In genomic region chr4:42399393-42399792, GRCh38 we compare ENCODE assay signal across 10 cellular contexts. TPM values are rescaled to one million over a fixed set of nuclear protein-coding genes. Genes with fewer than 3 reads are reported as not detected.
A peak's percentile ranks its signal among the peaks of the same experiment; 100 is the strongest.
DNase-seq lines count a peak whose midpoint lies in the region; ATAC-seq and TF ChIP-seq lines count a peak whose summit lies in the region.
"Had no signal": no experiment of that assay in that cellular context is flagged by ENCODE, and none has a peak within 500 bp of the region (broad histone marks: within the 10 kb centered on the region; RNA-seq: fewer than 3 reads in every experiment).

No MANE protein-coding gene starts in this region.

- H3K27ac Mint-ChIP-seq in T-cell = no peak overlapping the region
- H3K27ac Mint-ChIP-seq in progenitor cell of endocrine pancreas = no peak overlapping the region
- H3K27ac Mint-ChIP-seq: activated CD4-positive, alpha-beta T cell treated with anti-CD3 and anti-CD28 coated beads, Interleukin-2, amount 10 ng/mL, durations not matched to agents 7 days and 5 days had no signal

- ATAC-seq in T-cell (replicated peaks in 1 of 4) (no peak), GM21360 (IDR thresholded peaks at IDR 0.05; ENCODE audit: unreplicated experiment) (no peak), GM21390 (IDR thresholded peaks at IDR 0.05; ENCODE audit: unreplicated experiment) (no peak)

- no CpG with 5 or more reads among the region's 10 CpGs for WGBS in iPS DF 6.9 (ENCODE audit: insufficient coverage, insufficient read length)

- peaks cover 31 to 33% (median 33%) of the 10 kb centered on the region in 3 donors for H3K4me1 Mint-ChIP-seq in T-cell
- H3K4me1 Mint-ChIP-seq in progenitor cell of endocrine pancreas (ENCODE audit: low read depth) = peaks cover 15% of the 10 kb centered on the region

- H3K27me3 Mint-ChIP-seq in T-cell = peaks cover 48 to 63% of the 10 kb centered on the region in 2 donors
- peaks cover 71% of the 10 kb centered on the region for H3K27me3 Mint-ChIP-seq in progenitor cell of endocrine pancreas

- POLR2A ChIA-PET in T-cell (lab: Charles Lee) = no interaction called here

- H3K4me1 ChIP-seq in ES-I3 (ENCODE audit: insufficient read depth, low read length) (peaks cover 19% of the 10 kb centered on the region), iPS DF 6.9 (ENCODE audit: control insufficient read depth, insufficient read depth, low read length) (peaks cover 2% of the 10 kb centered on the region; the same call in 1 of the 2 replicates)

- peak overlapping the region; percentile 34; the same call in 1 of the 2 replicates for H3K4me3 ChIP-seq in iPS DF 6.9 (ENCODE audit: low read length)

- DNase-seq in T-cell (no peak), iPS DF 6.9 (ENCODE audit: low read depth, low spot score) (no peak), progenitor cell of endocrine pancreas (ENCODE audit: low spot score, unreplicated experiment) (no peak), NCI-H524 treated with DMSO at 0.1 percent for 48 hours (lab: John Stamatoyannopoulos, UW) (no peak), AG08395 (ENCODE audit: low spot score) (no peak)
- DNase-seq: activated CD4-positive, alpha-beta T cell treated with anti-CD3 and anti-CD28 coated beads, Interleukin-2, amount 10 ng/mL, durations not matched to agents 7 days and 5 days; Karpas-422 had no signal

- peak overlapping the region in 2 of 3 donors; percentile 55 to 70 for H3K4me3 Mint-ChIP-seq in T-cell
- H3K4me3 Mint-ChIP-seq in progenitor cell of endocrine pancreas (ENCODE audit: low read depth) = peak overlapping the region; percentile 70

- no peak overlapping the region for H3K27ac ChIP-seq in iPS DF 6.9 (ENCODE audit: low read length)

- peaks cover 34% of the 10 kb centered on the region for H3K27me3 ChIP-seq in iPS DF 6.9 (ENCODE audit: control insufficient read depth, insufficient read depth, low read length)

- no peak for TF ChIP-seq CTCF in progenitor cell of endocrine pancreas (IDR thresholded peaks at IDR 0.05; ENCODE audit: unreplicated experiment)

- H3K9me3 Mint-ChIP-seq in T-cell (no peaks in the 10 kb centered on the region), progenitor cell of endocrine pancreas (ENCODE audit: low read depth) (no peaks in the 10 kb centered on the region)
- H3K9me3 Mint-ChIP-seq: activated CD4-positive, alpha-beta T cell treated with anti-CD3 and anti-CD28 coated beads, Interleukin-2, amount 10 ng/mL, durations not matched to agents 7 days and 5 days had no signal

- H3K36me3 Mint-ChIP-seq in T-cell (no peaks in the 10 kb centered on the region), progenitor cell of endocrine pancreas (ENCODE audit: insufficient read depth) (no peaks in the 10 kb centered on the region)

- CTCF ChIA-PET in T-cell (lab: Charles Lee) = no interaction called here

- peak overlapping the region; percentile 70; the same call in 1 of the 2 replicates for H3K9ac ChIP-seq in ES-I3 (ENCODE audit: low read depth, low read length)

- H3K36me3 ChIP-seq in ES-I3 (ENCODE audit: insufficient read depth, low read length) (no peaks in the 10 kb centered on the region), iPS DF 6.9 (ENCODE audit: control insufficient read depth, insufficient read depth, low read length) (no peaks in the 10 kb centered on the region)

- H3K9me3 ChIP-seq in ES-I3 (ENCODE audit: control insufficient read depth, insufficient read depth, low read length) (no peaks in the 10 kb centered on the region), iPS DF 6.9 (ENCODE audit: control insufficient read depth, insufficient read depth, low read length) (no peaks in the 10 kb centered on the region)

RNA-seq across cellular contexts. Expression of gene SHISA3, which starts 2.1 kb away (rescaled TPM):
- total RNA-seq in T-cell (under 1 TPM in 1 of 5 donors, not detected in 4; 0.35 TPM), progenitor cell of endocrine pancreas (0.14 and 0.40 TPM in 2 replicates)
